Comparison of ENCODE assay signal across 1 cellular context in genomic region chr12:113241191-113242017, GRCh38.
TF ChIP-seq lines count a peak whose summit lies in the region.

No MANE protein-coding gene starts in this region.

TF ChIP-seq in HepG2, 621 proteins besides CTCF, POLR2A, EP300 and RAD21:
- peak; percentile 49; the same call in 1 of the 2 replicates for TF ChIP-seq ZNF687 (CRISPR knock-in tag; IDR thresholded peaks at IDR 0.05)
- TF ChIP-seq RFX3 (CRISPR knock-in tag; IDR thresholded peaks at IDR 0.05), result no peak
- peak; percentile 31; the same call in 1 of the 2 replicates for TF ChIP-seq HNF4A (CRISPR knock-in tag; IDR thresholded peaks at IDR 0.05)
- 0 out of 2 replicates have a peak, but pooled peaks have one; percentile 29 for TF ChIP-seq ZNF337 (CRISPR knock-in tag; IDR thresholded peaks at IDR 0.05; ENCODE audit: borderline replicate concordance, low read depth)
- no peak for TF ChIP-seq ZNF17 (CRISPR knock-in tag; IDR thresholded peaks at IDR 0.05)
- no peak for TF ChIP-seq AKAP8 (CRISPR knock-in tag; IDR thresholded peaks at IDR 0.05)
- peak; percentile 71; the same call in 1 of the 2 replicates for TF ChIP-seq TFAP4 (IDR thresholded peaks at IDR 0.05; ENCODE audit: borderline replicate concordance, low read depth)
